ENCODE assay signal across 14 cellular contexts in genomic region chr4:185405296-185405999, GRCh38. TPM values are rescaled to one million over a fixed set of nuclear protein-coding genes. Genes with fewer than 3 reads are reported as not detected.
DNase-seq lines count a peak whose midpoint lies in the region; ATAC-seq, FAIRE-seq and TF ChIP-seq lines count a peak whose summit lies in the region.
"Had no signal": no experiment of that assay in that cellular context is flagged by ENCODE, and none has a peak within 500 bp of the region (broad histone marks: within the 10 kb centered on the region; RNA-seq: fewer than 3 reads in every experiment).

No MANE protein-coding gene starts in this region.

- H3K9me3 ChIP-seq in OCI-LY3 (ENCODE audit: insufficient read depth, low read length) = no peaks in the 10 kb centered on the region

- 0 out of 2 replicates have a peak overlapping the region, but pooled peaks have one; percentile 39 for H3K9ac ChIP-seq in OCI-LY3 (ENCODE audit: low read length)

- peak; percentile 68 for ATAC-seq in GM19455 (IDR thresholded peaks at IDR 0.05; ENCODE audit: unreplicated experiment)
- peak; percentile 58 for ATAC-seq in HG03095 (IDR thresholded peaks at IDR 0.05; ENCODE audit: unreplicated experiment)
- no peak for ATAC-seq in SK-N-SH treated with all-trans-retinoic acid at 6 μM for 48 hours

- peaks cover 18% of the 10 kb centered on the region for H3K4me1 ChIP-seq in OCI-LY3 (ENCODE audit: low read length)

- peak; percentile 23 for FAIRE-seq in GM12891 (lab: Jason Lieb, UNC)
- FAIRE-seq: G401.6, H1 had no signal

- H2AFZ ChIP-seq in OCI-LY3 (ENCODE audit: low read depth, low read length) = no peak overlapping the region

- no peaks in the 10 kb centered on the region for H3K27me3 ChIP-seq in OCI-LY3 (ENCODE audit: low read depth, low read length)

- H3K27ac ChIP-seq in OCI-LY3 (ENCODE audit: low read length) = peak overlapping the region; percentile 81

- TF ChIP-seq POLR2A in GM12891 (IDR thresholded peaks at IDR 0.05; ENCODE audit: low read depth, low read length) (no peak), erythroblast (IDR thresholded peaks at IDR 0.05; ENCODE audit: low read length) (no peak)

- no peaks in the 10 kb centered on the region for H3K79me2 ChIP-seq in OCI-LY3 (ENCODE audit: low read length)

- peaks cover 4% of the 10 kb centered on the region for H3K36me3 ChIP-seq in OCI-LY3 (replicated peaks; ENCODE audit: low read depth, low read length)

- no peak for TF ChIP-seq CTCF in OCI-LY3 (IDR thresholded peaks at IDR 0.05; ENCODE audit: low read depth, low read length)

- DNase-seq in GM12891 (ENCODE audit: insufficient read length, low spot score) (no peak), erythroblast (lab: John Stamatoyannopoulos, UW) (no peak), DMS79 (lab: John Stamatoyannopoulos, UW) (no peak)
- DNase-seq in NK-92 treated with Interleukin-12 subunit alpha and Interleukin-12 subunit beta, amount 100 ng/mL, for 24 hours (lab: John Stamatoyannopoulos, UW) = no peak
- DNase-seq: activated gamma-delta T cell, head of caudate nucleus, mammary epithelial cell, NCI-H2081 treated with DMSO at 0.1 percent for 48 hours had no signal

- H3K4me3 ChIP-seq in OCI-LY3 (ENCODE audit: low read length) = 0 out of 2 replicates have a peak overlapping the region, but pooled peaks have one; percentile 18

- H4K20me1 ChIP-seq in OCI-LY3 (ENCODE audit: insufficient read depth, low read length) = no peaks in the 10 kb centered on the region

- peak overlapping the region; percentile 54 for H3K4me2 ChIP-seq in OCI-LY3 (ENCODE audit: low read length)

TF ChIP-seq in GM12891, 5 proteins besides CTCF, POLR2A, EP300 and RAD21:
- TF ChIP-seq SPI1 (IDR thresholded peaks at IDR 0.05; ENCODE audit: low read depth, low read length) (peak; percentile 95), PAX5 (IDR thresholded peaks at IDR 0.05; ENCODE audit: insufficient read depth, low read length, severe bottlenecking) (no peak)

TF ChIP-seq in SK-N-SH treated with all-trans-retinoic acid at 6 μM for 48 hours, 23 proteins besides CTCF, POLR2A, EP300 and RAD21:
- no peak for TF ChIP-seq ZC3H10 (CRISPR knock-in tag; IDR thresholded peaks at IDR 0.05)
- no peak for TF ChIP-seq OSR1 (CRISPR knock-in tag; IDR thresholded peaks at IDR 0.05)
- no peak for TF ChIP-seq ESRRG (CRISPR knock-in tag; IDR thresholded peaks at IDR 0.05)
- no peak for TF ChIP-seq PPARA (CRISPR knock-in tag; IDR thresholded peaks at IDR 0.05; ENCODE audit: borderline replicate concordance)
- TF ChIP-seq ARNTL (CRISPR knock-in tag; IDR thresholded peaks at IDR 0.05; ENCODE audit: borderline replicate concordance, low read depth) = no peak
- TF ChIP-seq ZFP3 (CRISPR knock-in tag; IDR thresholded peaks at IDR 0.05) = no peak
- TF ChIP-seq TOX (CRISPR knock-in tag; IDR thresholded peaks at IDR 0.05; ENCODE audit: borderline replicate concordance) = no peak
- TF ChIP-seq ISL1 (CRISPR knock-in tag; IDR thresholded peaks at IDR 0.05) = no peak
- TF ChIP-seq RARB (CRISPR knock-in tag; IDR thresholded peaks at IDR 0.05) = no peak
- TF ChIP-seq, protein P1, sequence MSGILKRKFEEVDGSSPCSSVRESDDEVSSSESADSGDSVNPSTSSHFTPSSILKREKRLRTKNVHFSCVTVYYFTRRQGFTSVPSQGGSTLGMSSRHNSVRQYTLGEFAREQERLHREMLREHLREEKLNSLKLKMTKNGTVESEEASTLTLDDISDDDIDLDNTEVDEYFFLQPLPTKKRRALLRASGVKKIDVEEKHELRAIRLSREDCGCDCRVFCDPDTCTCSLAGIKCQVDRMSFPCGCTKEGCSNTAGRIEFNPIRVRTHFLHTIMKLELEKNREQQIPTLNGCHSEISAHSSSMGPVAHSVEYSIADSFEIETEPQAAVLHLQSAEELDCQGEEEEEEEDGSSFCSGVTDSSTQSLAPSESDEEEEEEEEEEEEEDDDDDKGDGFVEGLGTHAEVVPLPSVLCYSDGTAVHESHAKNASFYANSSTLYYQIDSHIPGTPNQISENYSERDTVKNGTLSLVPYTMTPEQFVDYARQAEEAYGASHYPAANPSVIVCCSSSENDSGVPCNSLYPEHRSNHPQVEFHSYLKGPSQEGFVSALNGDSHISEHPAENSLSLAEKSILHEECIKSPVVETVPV (CRISPR knock-in tag; IDR thresholded peaks at IDR 0.05) = no peak
- TF ChIP-seq SNAI2 (CRISPR knock-in tag; IDR thresholded peaks at IDR 0.05) = no peak
- no peak for TF ChIP-seq CREB5 (CRISPR knock-in tag; IDR thresholded peaks at IDR 0.05; ENCODE audit: low read depth)
TF ChIP-seq in SK-N-SH treated with all-trans-retinoic acid at 6 μM for 48 hours: peak in this region for 0.

RNA-seq across cellular contexts. Expression of gene ANKRD37, which starts 8.8 kb away (rescaled TPM):
- 183 TPM for polyA plus RNA-seq in GM12891 (2012; ENCODE audit: low read depth, missing spikeins)

RNA-seq across cellular contexts. Expression of gene LRP2BP, which starts 9.7 kb away (rescaled TPM):
- polyA plus RNA-seq in GM12891 (2012; ENCODE audit: low read depth, missing spikeins) = 3.1 TPM

RNA-seq across cellular contexts. Expression of gene UFSP2, which starts 20.3 kb away (rescaled TPM):
- polyA plus RNA-seq in GM12891 (2012; ENCODE audit: low read depth, missing spikeins) = 21.2 TPM
